8 cellular contexts compared by ENCODE assay signal in the genomic region with DNA sequence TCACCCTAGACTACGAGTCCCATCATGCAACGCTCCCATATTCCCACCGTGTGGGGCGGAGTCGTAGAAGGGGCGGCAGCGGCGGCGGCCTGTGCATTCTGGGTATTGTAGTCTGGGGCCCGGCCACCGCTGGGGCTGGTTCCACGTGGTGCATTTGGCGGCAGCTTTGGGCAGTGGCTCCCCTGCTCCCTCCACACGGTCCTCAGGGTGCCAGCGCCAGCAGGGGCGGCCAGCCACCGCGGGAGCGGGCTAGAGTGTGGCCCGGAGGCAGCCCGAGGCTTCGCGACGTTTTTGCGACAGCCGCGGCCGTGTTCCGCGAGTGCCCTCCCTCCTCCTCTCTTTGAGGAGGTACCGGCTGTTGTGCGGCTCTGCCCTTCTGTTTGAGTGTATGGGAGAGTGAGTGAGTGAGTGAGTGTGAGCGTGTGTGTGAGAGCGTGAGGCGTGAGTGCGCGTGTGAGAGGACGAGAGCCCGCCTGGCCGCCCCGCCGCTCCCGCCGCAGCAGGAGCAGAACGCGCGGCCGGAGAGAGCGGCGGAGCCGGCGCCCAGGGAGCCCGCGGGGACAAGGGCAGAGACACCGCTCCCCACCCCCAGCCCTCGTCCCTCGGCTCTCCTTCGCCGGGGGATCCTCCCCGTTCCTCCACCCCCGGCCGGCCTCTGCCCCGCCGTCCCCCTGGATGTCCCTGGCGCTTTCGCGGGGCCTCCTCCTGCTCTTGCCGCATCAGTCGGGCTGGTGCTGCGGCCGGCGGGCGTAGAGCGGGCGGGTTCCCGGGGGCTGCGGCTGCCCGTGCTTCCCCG. TPM values are rescaled to one million over a fixed set of nuclear protein-coding genes. Genes with fewer than 3 reads are reported as not detected.
DNase-seq lines count a peak whose midpoint lies in the region; ATAC-seq and TF ChIP-seq lines count a peak whose summit lies in the region.

A gene (plus strand): TSS at position 343 of the 796 bp plus-strand sequence. CDS start 513 bp downstream, outside the sequence.

- no peaks in the 10 kb centered on the region for H3K36me3 ChIP-seq in upper lobe of right lung

- ATAC-seq in GM18498 (IDR thresholded peaks at IDR 0.05; ENCODE audit: unreplicated experiment) = peak; percentile 89
- ATAC-seq in HG02885 (IDR thresholded peaks at IDR 0.05; ENCODE audit: poor library complexity, unreplicated experiment) = peak; percentile 89
- ATAC-seq in left cardiac atrium = peak; percentile 93 to 97
- peak; percentile 96 for ATAC-seq in upper lobe of right lung

- intact Hi-C loops in T-helper 1 cell treated with Interleukin-12 subunit alpha and Interleukin-12 subunit beta and Interleukin-4 antibody, amounts not matched to agents 30 ng/mL and 1 ng/mL, for 36 hours (cut with micrococcal nuclease) = loop anchor here (1.0 to 10.0 kb wide), 15 partner anchors 33 to 1883 kb away; a partner anchor contains a TSS
- intact Hi-C loops in left cardiac atrium (cut with DNase I) = no loop called here
- intact Hi-C loops in posterior vena cava (cut with DNase I) = no loop called here
- intact Hi-C loops in upper lobe of right lung (cut with DNase I) = no loop called here

- H3K4me3 ChIP-seq in upper lobe of right lung = peak within 1 kb of the TSS; percentile 81

- no peaks in the 10 kb centered on the region for H3K9me3 ChIP-seq in upper lobe of right lung

- H3K27ac ChIP-seq in upper lobe of right lung = peak within 1 kb of the TSS; percentile 95

- no peaks in the 10 kb centered on the region for H3K27me3 ChIP-seq in upper lobe of right lung

- TF ChIP-seq CTCF in upper lobe of right lung (IDR thresholded peaks at IDR 0.05) = no peak

- DNase-seq in NCI-H1694 (lab: John Stamatoyannopoulos, UW) (peak; percentile 85), amniotic epithelial cell (ENCODE audit: low read depth) (peak; percentile 88), left cardiac atrium (peak; percentile 94), posterior vena cava (ENCODE audit: low spot score) (peak; percentile 97), upper lobe of right lung (peak; percentile 96)

- H3K4me1 ChIP-seq in upper lobe of right lung = peaks cover 20% of the 10 kb centered on the region

RNA-seq across cellular contexts. Expression of the gene that starts here (rescaled TPM):
- total RNA-seq in T-helper 1 cell treated with Interleukin-12 subunit alpha and Interleukin-12 subunit beta and Interleukin-4 antibody, amounts not matched to agents 30 ng/mL and 1 ng/mL, for 36 hours = 13.2 and 14.1 TPM in 2 replicates
- total RNA-seq in left cardiac atrium (10 to 100 TPM in 1 of 2 donors, 1 to 10 TPM in 1; 9.2 to 10.5 TPM), posterior vena cava (10 to 100 TPM; 12.5 to 14.4 TPM), upper lobe of right lung (11.2 TPM)

Comparison
In these comparisons a context has a peak if more than half of its experiments do, and no peak if none do; other contexts are left out.
1. Peak in every context shown above with its lines: DNase-seq, ATAC-seq, H3K4me3 ChIP-seq and H3K27ac ChIP-seq.